Comparison of ENCODE assay signal across 24 cellular contexts in genomic region chr3:141291610-141292345, GRCh38.
A peak's percentile ranks its signal among the peaks of the same experiment; 100 is the strongest.
DNase-seq lines count a peak whose midpoint lies in the region; ATAC-seq and TF ChIP-seq lines count a peak whose summit lies in the region.
"Had no signal": no experiment of that assay in that cellular context is flagged by ENCODE, and none has a peak within 500 bp of the region (broad histone marks: within the 10 kb centered on the region; RNA-seq: fewer than 3 reads in every experiment).

No MANE protein-coding gene starts in this region.

- no peak overlapping the region for H2BK5ac ChIP-seq in mesendoderm (ENCODE audit: low read length)

- ATAC-seq in DND-41 (ENCODE audit: insufficient read depth, low read depth): no peak
- no peak for ATAC-seq in HG02981 (IDR thresholded peaks at IDR 0.05; ENCODE audit: unreplicated experiment)
- no peak for ATAC-seq in HG03039 (IDR thresholded peaks at IDR 0.05; ENCODE audit: unreplicated experiment)
- ATAC-seq: esophagus mucosa, HepG2 had no signal

- no CpG with 5 or more reads among the region's 12 CpGs for WGBS in mesendoderm (ENCODE audit: extremely low coverage, insufficient coverage, low lambda C conversion rate)

- peaks cover 30% of the 10 kb centered on the region for H3K79me2 ChIP-seq in DND-41 (ENCODE audit: insufficient read depth, low read length)
- H3K79me2 ChIP-seq in mesendoderm (ENCODE audit: control insufficient read depth, insufficient read depth, low read length): no peaks in the 10 kb centered on the region

- H3K9me3 ChIP-seq in DND-41 (ENCODE audit: insufficient read depth, low read length, severe bottlenecking) (no peaks in the 10 kb centered on the region), skeletal muscle tissue (ENCODE audit: control insufficient read depth in 3 of 3, low read length in 3 of 3) (no peaks in the 10 kb centered on the region)
- H3K9me3 ChIP-seq: transverse colon had no signal

- no peak overlapping the region for H3K56ac ChIP-seq in mesendoderm (ENCODE audit: low read length)

- no peak overlapping the region for H4K8ac ChIP-seq in mesendoderm (ENCODE audit: low read depth, low read length)

- TF ChIP-seq POLR2A in erythroblast (IDR thresholded peaks at IDR 0.05; ENCODE audit: low read length): no peak

- H3K27me3 ChIP-seq in DND-41 (ENCODE audit: insufficient read depth, low read length, poor library complexity) (no peaks in the 10 kb centered on the region), mesendoderm (ENCODE audit: insufficient read depth, low read length, poor library complexity) (no peaks in the 10 kb centered on the region), skeletal muscle tissue (ENCODE audit: control insufficient read depth in 3 of 3, insufficient read depth in 3 of 3, low read length in 3 of 3) (no peaks in the 10 kb centered on the region)
- H3K27me3 ChIP-seq: transverse colon had no signal

- no peak overlapping the region for H4K5ac ChIP-seq in mesendoderm (ENCODE audit: low read length)

- H3K36me3 ChIP-seq in DND-41 (ENCODE audit: insufficient read depth, low read length): peaks cover 81% of the 10 kb centered on the region
- H3K36me3 ChIP-seq in mesendoderm (ENCODE audit: control insufficient read depth, insufficient read depth, low read length): peaks cover 5% of the 10 kb centered on the region
- H3K36me3 ChIP-seq in skeletal muscle tissue (ENCODE audit: control insufficient read depth in 3 of 3, insufficient read depth in 3 of 3, low read length in 3 of 3): peaks cover 2 to 10% (median 8%) of the 10 kb centered on the region in 3 donors
- H3K36me3 ChIP-seq: transverse colon had no signal

- no peak overlapping the region for H2AFZ ChIP-seq in DND-41 (ENCODE audit: low read depth, low read length)

- H3K23ac ChIP-seq in mesendoderm (ENCODE audit: low read length): peak overlapping the region; percentile 45

- H3K79me1 ChIP-seq in mesendoderm (ENCODE audit: low read length): no peaks in the 10 kb centered on the region

- no peak for TF ChIP-seq CTCF in DND-41 (IDR thresholded peaks at IDR 0.05; ENCODE audit: borderline replicate concordance, extremely low read depth, low read length, poor library complexity, severe bottlenecking)

- peak overlapping the region; percentile 30; the same call in 1 of the 2 replicates for H3K27ac ChIP-seq in DND-41 (ENCODE audit: low read length)
- H3K27ac ChIP-seq in mesendoderm (ENCODE audit: low read depth, low read length): no peak overlapping the region
- H3K27ac ChIP-seq in skeletal muscle tissue (ENCODE audit: low read depth, low read length): no peak overlapping the region
- H3K27ac ChIP-seq: HL-60, skin epidermis had no signal

- no peak overlapping the region for H3K18ac ChIP-seq in mesendoderm (ENCODE audit: low read length)

- DNase-seq in DND-41 (no peak), erythroblast (lab: John Stamatoyannopoulos, UW) (peak; percentile 32 to 84), mesendoderm (no peak), SW480 (ENCODE audit: low spot score) (no peak), NCI-H510A (lab: John Stamatoyannopoulos, UW) (no peak)
- DNase-seq: activated naive CD4-positive, alpha-beta T cell treated with Interleukin-2 at 50 U/mL for 16 hours; activated T-cell treated with anti-CD3 and anti-CD28 coated beads, Interleukin-2, amount 50 U/mL, for 1 hour; effector memory CD4-positive, alpha-beta T cell; foreskin melanocyte; NCI-H1105; NCI-H2081 treated with DMSO at 0.1 percent for 48 hours; OCI-M1; SIG-M5; stimulated activated CD4-positive, alpha-beta T cell treated with anti-CD3 and anti-CD28 coated beads, Interleukin-1b, Interleukin-23, amount 100 ng/mL, for 48 hours; T-helper 1 cell; transverse colon had no signal

- H3K4me2 ChIP-seq in DND-41 (ENCODE audit: insufficient read depth, low read length): no peak overlapping the region
- no peak overlapping the region for H3K4me2 ChIP-seq in mesendoderm (ENCODE audit: low read length)

- no peaks in the 10 kb centered on the region for H4K20me1 ChIP-seq in DND-41 (ENCODE audit: insufficient read depth, low read length)

- H2AK5ac ChIP-seq in mesendoderm (ENCODE audit: low read length): no peak overlapping the region

- H3K9ac ChIP-seq in DND-41 (ENCODE audit: low read depth, low read length) (no peak overlapping the region), mesendoderm (ENCODE audit: low read length) (no peak overlapping the region), skeletal muscle tissue (ENCODE audit: low read depth in 1 of 3, low read length in 3 of 3) (peak overlapping the region in 2 of 3 donors; percentile 27 to 40)

- no peak overlapping the region for H2BK15ac ChIP-seq in mesendoderm (replicated peaks; ENCODE audit: low read depth)

- H3K4ac ChIP-seq in mesendoderm (ENCODE audit: low read depth, low read length): no peak overlapping the region

- H3K4me3 ChIP-seq in DND-41 (ENCODE audit: low read depth in 1 of 2, low read length in 2 of 2) (no peak overlapping the region), mesendoderm (ENCODE audit: low read length) (no peak overlapping the region), skeletal muscle tissue (ENCODE audit: low read length in 3 of 3) (no peak overlapping the region)
- H3K4me3 ChIP-seq: lung, skin epidermis, transverse colon had no signal

- H3K4me1 ChIP-seq in DND-41 (ENCODE audit: insufficient read depth, low read length) (peaks cover 49% of the 10 kb centered on the region), mesendoderm (ENCODE audit: control insufficient read depth, low read depth, low read length) (no peaks in the 10 kb centered on the region), skeletal muscle tissue (ENCODE audit: control insufficient read depth in 3 of 3, insufficient read depth in 3 of 3, low read length in 3 of 3) (peaks cover 10 to 13% (median 11%) of the 10 kb centered on the region in 3 donors)

- H2BK120ac ChIP-seq in mesendoderm (ENCODE audit: low read depth, low read length): no peak overlapping the region

Comparison
In these comparisons a context has a peak if more than half of its experiments do, and no peak if none do; other contexts are left out.
1. DNase-seq: peak in erythroblast (2 of 2); none in DND-41 (single experiment), mesendoderm (single experiment), SW480 (single experiment) and NCI-H510A (single experiment).
2. H3K9ac ChIP-seq: peak in skeletal muscle tissue (2 of 3); none in DND-41 (single experiment) and mesendoderm (single experiment).